Comparison of ENCODE assay signal across 24 cellular contexts in genomic region chr21:36544545-36544944, GRCh38.
"Had no signal": no experiment of that assay in that cellular context is flagged by ENCODE, and none has a peak within 500 bp of the region (broad histone marks: within the 10 kb centered on the region; RNA-seq: fewer than 3 reads in every experiment).

No MANE protein-coding gene starts in this region.

- H3K27me3 ChIP-seq: Peyer's patch had no signal

- DNase-seq: activated CD4-positive, alpha-beta memory T cell treated with anti-CD3 and anti-CD28 coated beads, Interleukin-2, amount 10 ng/mL, durations not matched to agents 7 days and 5 days; activated CD4-positive, alpha-beta T cell treated with anti-CD3 and anti-CD28 coated beads for 36 hours; activated CD4-positive, alpha-beta T cell treated with anti-CD3 and anti-CD28 coated beads, Interleukin-2, amount 50 U/mL, for 1 hour; activated naive CD4-positive, alpha-beta T cell treated with anti-CD3 and anti-CD28 coated beads, Interleukin-2, amount 50 U/mL, for 16 hours; activated naive CD8-positive, alpha-beta T cell treated with anti-CD3 and anti-CD28 coated beads, Interleukin-2, amount 10 ng/mL, durations not matched to agents 7 days and 5 days; activated T-cell treated with anti-CD3 and anti-CD28 coated beads, Interleukin-2, amount 50 U/mL, for 1 hour; anterior cingulate cortex; cerebellar nuclear complex; Kasumi-1; NCI-H146; NCI-H187 treated with DMSO at 0.1 percent for 48 hours; NCI-H2171; NCI-H2227 treated with DMSO at 0.1 percent for 48 hours; NCI-H446 treated with DMSO at 0.1 percent for 48 hours; NCI-H524 treated with DMSO at 0.1 percent for 48 hours; NCI-H774; Peyer's patch; SHP77; T-cell; T-helper 2 cell had no signal

- H3K27ac ChIP-seq: adrenal gland, Peyer's patch, SJSA1, VCaP had no signal

- H3K4me1 ChIP-seq: Peyer's patch, SJSA1 had no signal

- H3K36me3 ChIP-seq: adrenal gland, Peyer's patch, SJSA1 had no signal

- H3K9me3 ChIP-seq: adrenal gland, Peyer's patch, SJSA1 had no signal

- H3K4me3 ChIP-seq: adrenal gland, K562, Peyer's patch, SJSA1 had no signal

- ATAC-seq: activated CD4-positive, alpha-beta T cell treated with anti-CD3 and anti-CD28 coated beads for 36 hours; K562; T-cell had no signal
